ENCODE assay signal across 8 cellular contexts in genomic region chr2:102240640-102241370, GRCh38. TPM values are rescaled to one million over a fixed set of nuclear protein-coding genes. Genes with fewer than 3 reads are reported as not detected.
DNase-seq lines count a peak whose midpoint lies in the region; ATAC-seq and TF ChIP-seq lines count a peak whose summit lies in the region.

No MANE protein-coding gene starts in this region.

- no peaks in the 10 kb centered on the region for H3K9me3 Mint-ChIP-seq in T-helper 1 cell treated with Interleukin-12 subunit alpha and Interleukin-12 subunit beta and Interleukin-4 antibody, amounts not matched to agents 30 μg/mL and 1 μg/mL, for 36 hours

- H3K9me3 ChIP-seq in right atrium auricular region = no peaks in the 10 kb centered on the region

- TF ChIP-seq CTCF in GM12874 (IDR thresholded peaks at IDR 0.05; ENCODE audit: insufficient read depth, low read depth, low read length) (peak; percentile 97), right atrium auricular region (IDR thresholded peaks at IDR 0.05) (peak; percentile 90 to 99)

- H3K4me3 ChIP-seq in right atrium auricular region = peak overlapping the region in 1 of 2 donors; percentile 1

- peak overlapping the region; percentile 52 to 80 for H3K27ac ChIP-seq in right atrium auricular region

- no peaks in the 10 kb centered on the region for H3K27me3 Mint-ChIP-seq in T-helper 1 cell treated with Interleukin-12 subunit alpha and Interleukin-12 subunit beta and Interleukin-4 antibody, amounts not matched to agents 30 μg/mL and 1 μg/mL, for 36 hours (ENCODE audit: low read depth)

- DNase-seq in NCI-H1105 (lab: John Stamatoyannopoulos, UW) = peak; percentile 42
- DNase-seq in amniotic stem cell (lab: John Stamatoyannopoulos, UW) = peak; percentile 79
- peak; percentile 94 for DNase-seq in right atrium auricular region (ENCODE audit: low spot score)
- DNase-seq in retina = peak; percentile 85
- no peak for DNase-seq in cortex of kidney (lab: John Stamatoyannopoulos, UW)

- H3K27me3 ChIP-seq in right atrium auricular region = no peaks in the 10 kb centered on the region

- H3K36me3 ChIP-seq in right atrium auricular region = no peaks in the 10 kb centered on the region

- peak overlapping the region; percentile 37 for H3K4me3 Mint-ChIP-seq in T-helper 1 cell treated with Interleukin-12 subunit alpha and Interleukin-12 subunit beta and Interleukin-4 antibody, amounts not matched to agents 30 μg/mL and 1 μg/mL, for 36 hours

- peaks cover 0 to 15% of the 10 kb centered on the region in 2 donors for H3K4me1 ChIP-seq in right atrium auricular region

- H3K4me1 Mint-ChIP-seq in T-helper 1 cell treated with Interleukin-12 subunit alpha and Interleukin-12 subunit beta and Interleukin-4 antibody, amounts not matched to agents 30 μg/mL and 1 μg/mL, for 36 hours (ENCODE audit: low read depth) = peaks cover 28% of the 10 kb centered on the region

- H3K36me3 Mint-ChIP-seq in T-helper 1 cell treated with Interleukin-12 subunit alpha and Interleukin-12 subunit beta and Interleukin-4 antibody, amounts not matched to agents 30 μg/mL and 1 μg/mL, for 36 hours (ENCODE audit: low read depth) = no peaks in the 10 kb centered on the region

- peak overlapping the region; percentile 76 for H3K27ac Mint-ChIP-seq in T-helper 1 cell treated with Interleukin-12 subunit alpha and Interleukin-12 subunit beta and Interleukin-4 antibody, amounts not matched to agents 30 μg/mL and 1 μg/mL, for 36 hours

- peak; percentile 89 for ATAC-seq in HG02642 (IDR thresholded peaks at IDR 0.05; ENCODE audit: poor library complexity, unreplicated experiment)

RNA-seq across cellular contexts. Expression of gene IL1RL2, which starts 54.0 kb away (rescaled TPM):
- under 1 TPM in 1 of 2 donors, not detected in 1; 0.55 TPM for total RNA-seq in right atrium auricular region
